Comparison of ENCODE assay signal across 10 cellular contexts in the genomic region with DNA sequence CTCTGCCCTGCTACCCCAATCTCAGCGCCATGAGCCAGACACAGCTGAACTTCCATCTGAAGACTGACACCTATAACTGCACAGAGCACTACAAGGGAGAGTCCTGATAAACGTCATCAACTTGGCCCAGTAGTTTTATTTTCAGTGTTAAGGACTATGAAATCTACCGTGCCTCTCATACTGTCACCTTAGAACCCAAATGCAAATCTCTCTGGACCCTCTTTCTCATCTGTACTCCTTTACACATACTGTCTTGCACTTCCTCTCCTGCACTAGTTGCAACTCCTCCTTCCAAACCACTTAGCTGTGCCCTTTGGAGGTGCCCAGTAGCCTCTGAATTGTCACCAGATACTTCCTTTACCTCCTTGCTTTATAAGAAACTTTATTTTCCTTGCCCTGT.
"Had no signal": no experiment of that assay in that cellular context is flagged by ENCODE, and none has a peak within 500 bp of the region (broad histone marks: within the 10 kb centered on the region; RNA-seq: fewer than 3 reads in every experiment).

No MANE protein-coding gene starts in this region.

- H3K27ac ChIP-seq: GM23248, HL-60, KMS-11 had no signal

- H3K9me3 ChIP-seq: HAP-1 had no signal

- H3K4me3 ChIP-seq: GM23248, HAP-1 had no signal

- FAIRE-seq: HepG2 had no signal

- ATAC-seq: HCT116, HepG2 had no signal

- DNase-seq: GM23248, GOT3, H7, HFFc6, KBM-7 had no signal

- H3K4me1 ChIP-seq: HAP-1 had no signal

- H3K4me2 ChIP-seq: KMS-11 had no signal
